Comparison of ENCODE assay signal across 23 cellular contexts in the genomic region with DNA sequence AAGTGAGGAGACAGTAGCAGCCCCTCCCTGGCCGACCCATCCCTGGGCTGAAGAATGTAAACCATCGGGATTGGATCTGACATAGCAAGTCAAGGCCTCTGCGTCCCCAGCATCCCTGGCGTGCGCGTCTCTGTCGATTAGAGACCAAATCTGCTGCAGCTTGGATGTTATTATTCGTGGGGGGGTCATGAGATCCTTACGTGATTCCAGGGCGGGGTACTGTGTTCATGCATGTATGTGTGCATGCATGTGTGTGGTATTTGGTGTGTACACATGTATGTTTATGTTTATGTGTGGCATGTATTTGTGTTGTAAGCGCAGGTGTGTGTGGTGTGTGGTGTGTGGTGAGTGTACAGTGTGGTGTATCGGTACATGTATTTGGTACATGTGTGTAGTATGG.
"Had no signal": no experiment of that assay in that cellular context is flagged by ENCODE, and none has a peak within 500 bp of the region (broad histone marks: within the 10 kb centered on the region; RNA-seq: fewer than 3 reads in every experiment).

No MANE protein-coding gene starts in this region.

- H3K9me3 ChIP-seq: adrenal gland, body of pancreas had no signal

- ATAC-seq: body of pancreas, K562 had no signal

- H3K4me1 Mint-ChIP-seq: activated CD8-positive, alpha-beta memory T cell treated with anti-CD3 and anti-CD28 coated beads, Interleukin-2, amount 10 ng/mL, durations not matched to agents 7 days and 5 days had no signal

- H3K36me3 ChIP-seq: adrenal gland, cardiac muscle cell had no signal

- H3K4me1 ChIP-seq: adrenal gland, body of pancreas had no signal

- H3K27me3 ChIP-seq: adrenal gland, body of pancreas, cardiac muscle cell had no signal

- H3K27ac Mint-ChIP-seq: activated CD8-positive, alpha-beta memory T cell treated with anti-CD3 and anti-CD28 coated beads, Interleukin-2, amount 10 ng/mL, durations not matched to agents 7 days and 5 days; activated naive CD4-positive, alpha-beta T cell treated with anti-CD3 and anti-CD28 coated beads for 36 hours; activated naive CD8-positive, alpha-beta T cell treated with anti-CD3 and anti-CD28 coated beads, Interleukin-2, amount 10 ng/mL, durations not matched to agents 7 days and 5 days; activated T-cell treated with anti-CD3 and anti-CD28 coated beads, Interleukin-2, amount 50 U/mL, for 24 hours had no signal

- DNase-seq: activated CD4-positive, alpha-beta T cell treated with anti-CD3 and anti-CD28 coated beads, Interleukin-2, amount 50 U/mL, for 1 hour; activated CD4-positive, CD25-positive, alpha-beta regulatory T cell; activated CD8-positive, alpha-beta memory T cell treated with anti-CD3 and anti-CD28 coated beads, Interleukin-2, amount 10 ng/mL, durations not matched to agents 7 days and 5 days; activated gamma-delta T cell; activated naive CD4-positive, alpha-beta T cell treated with anti-CD3 and anti-CD28 coated beads for 36 hours; activated naive CD8-positive, alpha-beta T cell treated with anti-CD3 and anti-CD28 coated beads, Interleukin-2, amount 10 ng/mL, durations not matched to agents 7 days and 5 days; activated T-cell treated with anti-CD3 and anti-CD28 coated beads, Interleukin-2, amount 50 U/mL, for 24 hours; adrenal gland; anterior cingulate cortex; body of pancreas; Karpas-422; MM.1S; NCI-H1694 treated with DMSO at 0.1 percent for 48 hours; NCI-H2029 treated with DMSO at 0.1 percent for 48 hours; NCI-H345; NCI-H510A; NCI-H526 treated with DMSO at 0.1 percent for 48 hours; NCI-H82; T-helper 1 cell had no signal

- H3K27me3 Mint-ChIP-seq: activated CD8-positive, alpha-beta memory T cell treated with anti-CD3 and anti-CD28 coated beads, Interleukin-2, amount 10 ng/mL, durations not matched to agents 7 days and 5 days had no signal

- H3K4me3 ChIP-seq: adrenal gland, body of pancreas, cardiac muscle cell, K562, SK-N-MC had no signal

- H3K27ac ChIP-seq: adrenal gland, body of pancreas, cardiac muscle cell, SK-N-MC, VCaP had no signal

- H3K4me3 Mint-ChIP-seq: activated CD8-positive, alpha-beta memory T cell treated with anti-CD3 and anti-CD28 coated beads, Interleukin-2, amount 10 ng/mL, durations not matched to agents 7 days and 5 days; activated naive CD4-positive, alpha-beta T cell treated with anti-CD3 and anti-CD28 coated beads for 36 hours; activated naive CD8-positive, alpha-beta T cell treated with anti-CD3 and anti-CD28 coated beads, Interleukin-2, amount 10 ng/mL, durations not matched to agents 7 days and 5 days; activated T-cell treated with anti-CD3 and anti-CD28 coated beads, Interleukin-2, amount 50 U/mL, for 24 hours had no signal
